Comparison of ENCODE assay signal across 18 cellular contexts in genomic region chr19:15995536-15995935, GRCh38. TPM values are rescaled to one million over a fixed set of nuclear protein-coding genes. Genes with fewer than 3 reads are reported as not detected.
DNase-seq lines count a peak whose midpoint lies in the region; ATAC-seq and TF ChIP-seq lines count a peak whose summit lies in the region.
"Had no signal": no experiment of that assay in that cellular context is flagged by ENCODE, and none has a peak within 500 bp of the region (broad histone marks: within the 10 kb centered on the region; RNA-seq: fewer than 3 reads in every experiment).

No MANE protein-coding gene starts in this region.

- H3K4me1 ChIP-seq in left ventricle myocardium inferior (no peaks in the 10 kb centered on the region), aorta (ENCODE audit: control insufficient read depth in 1 of 2, insufficient read depth in 2 of 2, low read length in 2 of 2) (no peaks in the 10 kb centered on the region)
- H3K4me1 ChIP-seq: BE2C, HAP-1 had no signal

- 39 to 43% methylated on average over 6 of the region's 6 CpGs for WGBS in aorta, 2 donors

- TF ChIP-seq CTCF in left ventricle myocardium inferior (IDR thresholded peaks at IDR 0.05; ENCODE audit: borderline replicate concordance) (no peak), foreskin fibroblast (IDR thresholded peaks at IDR 0.05; ENCODE audit: low read depth, low read length) (no peak)

- H3K9me3 ChIP-seq in left ventricle myocardium inferior (replicated peaks): peaks cover 19% of the 10 kb centered on the region
- peaks cover 1% of the 10 kb centered on the region for H3K9me3 ChIP-seq in aorta (ENCODE audit: control insufficient read depth, low read length)
- H3K9me3 ChIP-seq: BE2C had no signal

- intact Hi-C loops in left ventricle myocardium superior (cut with micrococcal nuclease): no loop called here
- intact Hi-C loops in left ventricle myocardium inferior (cut with micrococcal nuclease): no loop called here
- intact Hi-C loops in aorta (cut with DNase I): no loop called here

- H3K4me3 ChIP-seq in left ventricle myocardium inferior: no peak overlapping the region
- H3K4me3 ChIP-seq in foreskin fibroblast (ENCODE audit: low read depth in 1 of 2, low read length in 2 of 2): no peak overlapping the region
- H3K4me3 ChIP-seq in aorta (ENCODE audit: low read length in 2 of 2): no peak overlapping the region
- H3K4me3 ChIP-seq: HAP-1 had no signal

- ATAC-seq in left ventricle myocardium superior: peak; percentile 45
- ATAC-seq in aorta (ENCODE audit: low FRiP score): no peak
- no peak for ATAC-seq in stimulated activated naive CD8-positive, alpha-beta T cell treated with anti-CD3 and anti-CD28 coated beads, Interleukin-15, Interleukin-2, amounts not matched to agents 100 U/mL and 50 U/mL, for 24 hours
- no peak for ATAC-seq in HG02642 (IDR thresholded peaks at IDR 0.05; ENCODE audit: poor library complexity, unreplicated experiment)

- DNase-seq in left ventricle myocardium superior (peak; percentile 57), left ventricle myocardium inferior (no peak), LHCN-M2 (ENCODE audit: low read depth) (peak; percentile 14), foreskin fibroblast (peak; percentile 14), aorta (peak; percentile 77 to 84)
- DNase-seq in stimulated activated naive CD8-positive, alpha-beta T cell treated with anti-CD3 and anti-CD28 coated beads, Interleukin-15, Interleukin-2, amounts not matched to agents 100 U/mL and 50 U/mL, for 24 hours: no peak
- DNase-seq: BE2C; CD4-positive, alpha-beta memory T cell; DMS79 treated with DMSO at 0.1 percent for 48 hours; GDM1; HFFc6; IMR-90 had no signal

- H3K27me3 ChIP-seq in left ventricle myocardium inferior (ENCODE audit: low read depth): peaks cover 22% of the 10 kb centered on the region
- peaks cover 0 to 2% of the 10 kb centered on the region in 2 donors for H3K27me3 ChIP-seq in aorta (ENCODE audit: control insufficient read depth in 1 of 2, insufficient read depth in 2 of 2, low read length in 1 of 2)
- H3K27me3 ChIP-seq: BE2C had no signal

- H3K27ac ChIP-seq in left ventricle myocardium inferior (replicated peaks) (no peak overlapping the region), aorta (ENCODE audit: low read depth in 1 of 2, low read length in 2 of 2) (no peak overlapping the region)
- H3K27ac ChIP-seq: C4-2B had no signal

- H3K36me3 ChIP-seq in left ventricle myocardium inferior: no peaks in the 10 kb centered on the region
- no peaks in the 10 kb centered on the region for H3K36me3 ChIP-seq in aorta (ENCODE audit: control insufficient read depth in 1 of 2, insufficient read depth in 2 of 2, low read length in 1 of 2)
- H3K36me3 ChIP-seq: BE2C, HAP-1 had no signal

RNA-seq across cellular contexts. Expression of gene OR10H4, which starts 46.7 kb away (rescaled TPM):
- total RNA-seq in left ventricle myocardium superior (not detected), left ventricle myocardium inferior (not detected), LHCN-M2 (2014; rRNA removed) (not detected in 2 replicates), aorta (not detected)
- polyA plus RNA-seq in LHCN-M2 (2012): not detected
- polyA plus RNA-seq in aorta: not detected
- total RNA-seq: CD4-positive, alpha-beta memory T cell; H1; HFFc6; HT-29; IMR-90 had no signal
- polyA plus RNA-seq: AG04450; CD4-positive, alpha-beta memory T cell; H1; IMR-90 had no signal

Comparison
In these comparisons a context has a peak if more than half of its experiments do, and no peak if none do; other contexts are left out.
1. DNase-seq: peak in left ventricle myocardium superior (single experiment), LHCN-M2 (single experiment), foreskin fibroblast (2 of 2) and aorta (2 of 2); none in left ventricle myocardium inferior (single experiment) and stimulated activated naive CD8-positive, alpha-beta T cell treated with anti-CD3 and anti-CD28 coated beads, Interleukin-15, Interleukin-2, amounts not matched to agents 100 U/mL and 50 U/mL, for 24 hours (single experiment).